Comparison of ENCODE assay signal across 7 cellular contexts in the genomic region with DNA sequence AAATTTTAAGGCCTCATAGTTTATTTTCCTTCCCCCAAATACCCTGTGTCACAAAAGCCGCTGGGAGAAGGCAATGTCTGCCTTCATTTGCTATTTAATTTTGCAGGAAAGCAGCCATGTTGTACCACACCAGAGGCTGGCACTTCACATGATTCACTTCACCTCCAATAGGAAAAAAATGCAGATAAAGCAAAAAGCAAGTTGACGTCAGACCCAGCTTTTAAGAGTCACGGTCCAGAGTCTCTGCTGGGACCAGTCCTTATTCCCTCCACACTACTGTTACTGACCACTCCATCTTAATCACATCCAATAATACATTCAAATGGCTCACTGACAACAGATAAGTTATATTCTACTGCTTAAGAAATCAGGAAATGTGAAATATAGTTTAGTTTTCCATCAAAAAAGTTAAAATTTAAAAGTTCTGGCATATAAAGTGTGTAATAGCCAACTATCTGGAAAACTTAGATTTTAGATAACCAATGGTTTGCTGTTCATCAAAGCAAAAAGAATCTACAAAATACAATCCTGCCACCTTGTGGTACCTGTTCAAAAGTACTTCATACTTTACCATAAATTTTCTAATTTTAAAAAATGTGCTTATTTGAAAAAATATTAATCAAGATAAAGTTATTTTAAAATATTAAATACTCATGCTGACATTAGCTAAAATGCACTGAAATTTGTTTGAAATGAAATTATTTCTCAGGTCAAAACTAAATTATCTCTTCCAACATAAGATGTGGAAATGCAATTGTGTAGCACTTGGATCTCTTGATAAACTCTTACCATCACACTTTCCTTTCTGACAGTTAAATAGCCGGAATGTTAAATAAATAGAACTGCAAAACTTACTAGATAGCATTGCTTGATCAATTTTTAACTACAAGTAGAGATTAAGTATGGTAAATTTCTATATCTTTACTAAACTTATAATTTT.
DNase-seq lines count a peak whose midpoint lies in the region; ATAC-seq, FAIRE-seq and TF ChIP-seq lines count a peak whose summit lies in the region.

No MANE protein-coding gene starts in this region.

- H3K9me3 ChIP-seq in pancreas: no peaks in the 10 kb centered on the region

- DNase-seq in GM13977 (ENCODE audit: low spot score): no peak
- DNase-seq in NCI-H446 treated with DMSO at 0.1 percent for 48 hours (lab: John Stamatoyannopoulos, UW): peak; percentile 16
- peak; percentile 61 for DNase-seq in choroid plexus epithelial cell (ENCODE audit: low read depth)
- no peak for DNase-seq in pancreas
- no peak for DNase-seq in UCSD-AML1 (lab: John Stamatoyannopoulos, UW; ENCODE audit: unreplicated experiment)

- ATAC-seq in pancreas (peak in 3 of 4 donors; percentile 59 to 70 (median 60)), HG02678 (IDR thresholded peaks at IDR 0.05; ENCODE audit: unreplicated experiment) (no peak), HG03025 (IDR thresholded peaks at IDR 0.05; ENCODE audit: low FRiP score, unreplicated experiment) (no peak)

- no peaks in the 10 kb centered on the region for H3K36me3 ChIP-seq in pancreas

- no peaks in the 10 kb centered on the region for H3K4me1 ChIP-seq in pancreas

- H3K4me3 ChIP-seq in choroid plexus epithelial cell (ENCODE audit: low read depth, low read length): no peak overlapping the region
- H3K4me3 ChIP-seq in pancreas: no peak overlapping the region

- in situ Hi-C loops in GM13977 (cut with MboI; ENCODE audit: low pct_unique_long_range_greater_than_20kb, low sequenced_read_pairs, unreplicated experiment): loop anchor here (10.0 kb wide), 1 partner anchor 404 kb away; no protein-coding TSS in a partner anchor

- no peak overlapping the region for H3K27ac ChIP-seq in pancreas

- TF ChIP-seq CTCF in GM13977 (IDR thresholded peaks at IDR 0.05; ENCODE audit: extremely low read depth, insufficient read depth, missing control alignments): peak; percentile 47
- peak; percentile 43 for TF ChIP-seq CTCF in choroid plexus epithelial cell (conservative IDR thresholded peaks at IDR 0.05; ENCODE audit: low read depth, low read length)
- TF ChIP-seq CTCF in pancreas (IDR thresholded peaks at IDR 0.05): peak in 2 of 4 donors; percentile 6 to 44

- WGBS in pancreas, 2 donors: 20 to 21% methylated on average over 4 of the region's 4 CpGs

- intact Hi-C loops in pancreas (cut with DNase I): no loop called here

- H3K27me3 ChIP-seq in pancreas: no peaks in the 10 kb centered on the region

- peak; percentile 95 for FAIRE-seq in pancreas (lab: Jason Lieb, UNC)

Comparison
In these comparisons a context has a peak if more than half of its experiments do, and no peak if none do; other contexts are left out.
1. DNase-seq: peak in NCI-H446 treated with DMSO at 0.1 percent for 48 hours (single experiment) and choroid plexus epithelial cell (single experiment); none in GM13977 (single experiment), pancreas (0 of 6) and UCSD-AML1 (single experiment).
2. ATAC-seq: peak in pancreas (3 of 4); none in HG02678 (single experiment) and HG03025 (single experiment).